8 cellular contexts compared by ENCODE assay signal in the genomic region with DNA sequence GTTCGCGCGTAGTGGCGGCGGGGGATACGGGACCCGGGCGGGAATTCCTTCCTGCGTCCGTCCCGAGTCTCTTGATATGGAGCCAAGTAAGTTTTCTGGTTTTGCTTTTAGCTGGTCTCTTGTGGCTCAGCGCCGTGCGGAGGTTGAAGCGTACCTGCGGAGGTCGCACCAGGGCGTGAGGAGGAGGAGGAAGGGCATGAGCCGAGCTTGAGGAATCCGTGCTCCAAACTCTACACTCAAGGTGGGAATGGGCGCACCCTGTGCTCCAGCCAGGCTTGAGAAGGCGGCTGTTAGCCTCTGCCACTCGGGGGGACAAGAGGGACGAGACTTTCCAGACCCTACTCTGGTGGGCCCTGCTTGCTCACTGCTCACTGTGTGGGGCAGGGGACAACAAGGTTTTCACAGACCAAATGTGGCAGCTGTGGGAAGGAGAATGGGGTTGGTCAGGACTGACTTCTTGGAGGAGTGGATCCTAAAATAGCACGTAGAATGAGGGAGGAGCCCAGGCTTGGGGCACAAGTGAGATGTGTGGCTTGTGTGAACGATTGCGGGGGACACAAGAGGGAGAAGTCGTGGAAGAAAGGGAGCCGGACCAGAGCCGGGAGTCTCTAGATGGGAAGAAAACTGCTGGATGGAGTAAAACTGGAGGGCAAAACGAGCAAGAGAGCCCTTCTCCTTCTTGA. TPM values are rescaled to one million over a fixed set of nuclear protein-coding genes. Genes with fewer than 3 reads are reported as not detected.
A peak's percentile ranks its signal among the peaks of the same experiment; 100 is the strongest.
DNase-seq lines count a peak whose midpoint lies in the region; ATAC-seq and TF ChIP-seq lines count a peak whose summit lies in the region.

No MANE protein-coding gene starts in this region.

- H3K79me2 ChIP-seq in OCI-LY1 (ENCODE audit: insufficient read depth, low read length) = peaks cover 21% of the 10 kb centered on the region

- peaks cover 12% of the 10 kb centered on the region for H3K27me3 Mint-ChIP-seq in endothelial cell (ENCODE audit: unreplicated experiment)
- no peaks in the 10 kb centered on the region for H3K27me3 Mint-ChIP-seq in osteocyte (ENCODE audit: unreplicated experiment)

- no peaks in the 10 kb centered on the region for H3K27me3 ChIP-seq in OCI-LY1 (ENCODE audit: insufficient read depth, low read length)

- H3K36me3 Mint-ChIP-seq in endothelial cell (ENCODE audit: low read depth, unreplicated experiment) (peaks cover 10% of the 10 kb centered on the region), osteocyte (ENCODE audit: unreplicated experiment) (peaks cover 10% of the 10 kb centered on the region)

- H3K4me3 Mint-ChIP-seq in endothelial cell (ENCODE audit: unreplicated experiment) (peak overlapping the region; percentile 98), osteocyte (ENCODE audit: unreplicated experiment) (peak overlapping the region; percentile 95)

- H3K36me3 ChIP-seq in OCI-LY1 (ENCODE audit: insufficient read depth, low read length) = peaks cover 32% of the 10 kb centered on the region; the same call in 1 of the 2 replicates

- TF ChIP-seq CTCF in OCI-LY1 (IDR thresholded peaks at IDR 0.05; ENCODE audit: low read length) (no peak), endothelial cell (IDR thresholded peaks at IDR 0.05; ENCODE audit: unreplicated experiment) (no peak), osteocyte (IDR thresholded peaks at IDR 0.05) (no peak)

- H3K27ac Mint-ChIP-seq in endothelial cell (ENCODE audit: unreplicated experiment) (peak overlapping the region; percentile 77), osteocyte (ENCODE audit: unreplicated experiment) (peak overlapping the region; percentile 99)

- H3K9ac ChIP-seq in OCI-LY1 (ENCODE audit: low read length) = peak overlapping the region; percentile 83

- H3K4me1 Mint-ChIP-seq in endothelial cell (ENCODE audit: unreplicated experiment) (peaks cover 12% of the 10 kb centered on the region), osteocyte (ENCODE audit: unreplicated experiment) (peaks cover 56% of the 10 kb centered on the region)

- H3K9me3 Mint-ChIP-seq in endothelial cell (ENCODE audit: unreplicated experiment) (no peaks in the 10 kb centered on the region), osteocyte (ENCODE audit: unreplicated experiment) (no peaks in the 10 kb centered on the region)

- DNase-seq in endothelial cell (ENCODE audit: low spot score) (no peak), osteocyte (ENCODE audit: extremely low spot score, unreplicated experiment) (no peak), DMS 273 (lab: John Stamatoyannopoulos, UW; ENCODE audit: unreplicated experiment) (no peak), medulla oblongata (ENCODE audit: extremely low spot score) (no peak)
- no peak for DNase-seq in effector CD4-positive, alpha-beta T cell
- no peak for DNase-seq in stimulated activated CD4-positive, alpha-beta T cell treated with anti-CD3 and anti-CD28 coated beads, Interleukin-2, amount 100 ng/mL, for 24 hours

- peak overlapping the region; percentile 88 for H3K4me2 ChIP-seq in OCI-LY1 (ENCODE audit: low read length)

- no peak overlapping the region for H3K27ac ChIP-seq in OCI-LY1 (ENCODE audit: low read depth, low read length, poor library complexity, severe bottlenecking)

- peak; percentile 2 for ATAC-seq in GM19372 (IDR thresholded peaks at IDR 0.05; ENCODE audit: low read depth, unreplicated experiment)

- no peaks in the 10 kb centered on the region for H3K9me3 ChIP-seq in OCI-LY1 (ENCODE audit: low read length)

- no peaks in the 10 kb centered on the region for H4K20me1 ChIP-seq in OCI-LY1 (ENCODE audit: insufficient read depth, low read length)

- no peaks in the 10 kb centered on the region for H3F3A ChIP-seq in OCI-LY1 (ENCODE audit: insufficient read depth, low read length)

- no peak overlapping the region for H2AFZ ChIP-seq in OCI-LY1 (ENCODE audit: low read length)

- H3K4me3 ChIP-seq in OCI-LY1 (ENCODE audit: low read depth, low read length, poor library complexity, severe bottlenecking) = peak overlapping the region; percentile 89

- no peaks in the 10 kb centered on the region for H3K9me2 ChIP-seq in OCI-LY1 (ENCODE audit: low read depth, low read length)

- peaks cover 41% of the 10 kb centered on the region for H3K4me1 ChIP-seq in OCI-LY1 (ENCODE audit: insufficient read depth, low read length, severe bottlenecking)

RNA-seq across cellular contexts. Expression of a gene that starts 0.6 kb away (rescaled TPM):
- total RNA-seq in endothelial cell (ENCODE audit: unreplicated experiment) (30.6 TPM), osteocyte (41.7 and 46.1 TPM in 2 replicates)

RNA-seq across cellular contexts. Expression of a gene that starts 9.1 kb away (rescaled TPM):
- not detected for total RNA-seq in endothelial cell (ENCODE audit: unreplicated experiment)
- total RNA-seq in osteocyte = not detected in 2 replicates

RNA-seq across cellular contexts. Expression of a gene that starts 19.1 kb away (rescaled TPM):
- 1.0 TPM for total RNA-seq in endothelial cell (ENCODE audit: unreplicated experiment)
- total RNA-seq in osteocyte = 6.7 and 13.0 TPM in 2 replicates
